2 cellular contexts compared by ENCODE assay signal in the genomic region with DNA sequence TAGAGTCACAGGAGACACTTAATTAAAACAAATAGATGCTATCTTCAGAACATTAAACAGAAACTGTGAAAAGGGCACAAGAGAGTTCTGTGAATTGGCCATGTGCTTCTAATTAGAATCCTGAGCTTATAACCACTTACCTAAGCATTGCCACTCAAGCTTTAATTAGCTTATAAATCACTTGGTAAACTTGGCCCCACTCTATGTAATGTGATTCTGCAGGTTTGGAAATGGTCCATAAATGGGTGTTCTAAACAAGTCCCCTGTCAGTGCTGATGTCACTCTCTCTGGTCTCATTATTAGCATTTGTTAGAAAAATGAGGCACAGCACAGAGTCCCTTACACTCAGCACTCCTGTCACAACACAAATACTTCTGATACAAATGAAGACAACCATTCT.
TF ChIP-seq lines count a peak whose summit lies in the region.

No MANE protein-coding gene starts in this region.

TF ChIP-seq in liver, 16 proteins besides CTCF, POLR2A, EP300 and RAD21:
- TF ChIP-seq NR2F2 (IDR thresholded peaks at IDR 0.05) = no peak
- TF ChIP-seq EGR1 (IDR thresholded peaks at IDR 0.05; ENCODE audit: low read depth in 2 of 2) = no peak
- TF ChIP-seq YY1 (IDR thresholded peaks at IDR 0.05) = no peak
- TF ChIP-seq SP1 (IDR thresholded peaks at IDR 0.05) = no peak
- no peak for TF ChIP-seq HNF4G (IDR thresholded peaks at IDR 0.05)
- TF ChIP-seq FOXA1 (IDR thresholded peaks at IDR 0.05) = no peak
- TF ChIP-seq JUND (IDR thresholded peaks at IDR 0.05) = no peak
- TF ChIP-seq REST (IDR thresholded peaks at IDR 0.05) = no peak
- no peak for TF ChIP-seq FOXA2 (IDR thresholded peaks at IDR 0.05)
- TF ChIP-seq HNF4A (conservative IDR thresholded peaks at IDR 0.05) = no peak
- no peak for TF ChIP-seq TAF1 (conservative IDR thresholded peaks at IDR 0.05)
- no peak for TF ChIP-seq MAX (IDR thresholded peaks at IDR 0.05)
- no peak for TF ChIP-seq GABPA (IDR thresholded peaks at IDR 0.05 in 1 of 2, conservative IDR thresholded peaks at IDR 0.05 in 1 of 2)
- no peak for TF ChIP-seq RXRA (IDR thresholded peaks at IDR 0.05)
- TF ChIP-seq, protein P1, sequence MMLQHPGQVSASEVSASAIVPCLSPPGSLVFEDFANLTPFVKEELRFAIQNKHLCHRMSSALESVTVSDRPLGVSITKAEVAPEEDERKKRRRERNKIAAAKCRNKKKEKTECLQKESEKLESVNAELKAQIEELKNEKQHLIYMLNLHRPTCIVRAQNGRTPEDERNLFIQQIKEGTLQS (IDR thresholded peaks at IDR 0.05) = no peak
- TF ChIP-seq, protein P2, sequence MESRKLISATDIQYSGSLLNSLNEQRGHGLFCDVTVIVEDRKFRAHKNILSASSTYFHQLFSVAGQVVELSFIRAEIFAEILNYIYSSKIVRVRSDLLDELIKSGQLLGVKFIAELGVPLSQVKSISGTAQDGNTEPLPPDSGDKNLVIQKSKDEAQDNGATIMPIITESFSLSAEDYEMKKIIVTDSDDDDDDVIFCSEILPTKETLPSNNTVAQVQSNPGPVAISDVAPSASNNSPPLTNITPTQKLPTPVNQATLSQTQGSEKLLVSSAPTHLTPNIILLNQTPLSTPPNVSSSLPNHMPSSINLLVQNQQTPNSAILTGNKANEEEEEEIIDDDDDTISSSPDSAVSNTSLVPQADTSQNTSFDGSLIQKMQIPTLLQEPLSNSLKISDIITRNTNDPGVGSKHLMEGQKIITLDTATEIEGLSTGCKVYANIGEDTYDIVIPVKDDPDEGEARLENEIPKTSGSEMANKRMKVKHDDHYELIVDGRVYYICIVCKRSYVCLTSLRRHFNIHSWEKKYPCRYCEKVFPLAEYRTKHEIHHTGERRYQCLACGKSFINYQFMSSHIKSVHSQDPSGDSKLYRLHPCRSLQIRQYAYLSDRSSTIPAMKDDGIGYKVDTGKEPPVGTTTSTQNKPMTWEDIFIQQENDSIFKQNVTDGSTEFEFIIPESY (IDR thresholded peaks at IDR 0.05) = no peak
TF ChIP-seq in liver: peak in this region for 0.

TF ChIP-seq in HepG2, 621 proteins besides CTCF, POLR2A, EP300 and RAD21:
- TF ChIP-seq, protein P3, sequence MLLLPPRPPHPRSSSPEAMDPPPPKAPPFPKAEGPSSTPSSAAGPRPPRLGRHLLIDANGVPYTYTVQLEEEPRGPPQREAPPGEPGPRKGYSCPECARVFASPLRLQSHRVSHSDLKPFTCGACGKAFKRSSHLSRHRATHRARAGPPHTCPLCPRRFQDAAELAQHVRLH (CRISPR knock-in tag; IDR thresholded peaks at IDR 0.05; ENCODE audit: borderline replicate concordance, low read depth) = no peak
- no peak for TF ChIP-seq HNRNPK (IDR thresholded peaks at IDR 0.05; ENCODE audit: low read depth, low read length, poor library complexity, severe bottlenecking)
- no peak for TF ChIP-seq HIVEP1 (CRISPR knock-in tag; IDR thresholded peaks at IDR 0.05)
- TF ChIP-seq CENPBD1 (CRISPR knock-in tag; IDR thresholded peaks at IDR 0.05; ENCODE audit: borderline replicate concordance, low read depth) = no peak
- no peak for TF ChIP-seq RAD51 (IDR thresholded peaks at IDR 0.05; ENCODE audit: borderline replicate concordance)
- no peak for TF ChIP-seq SSRP1 (CRISPR knock-in tag; IDR thresholded peaks at IDR 0.05)
- TF ChIP-seq ATF7 (IDR thresholded peaks at IDR 0.05) = no peak
- no peak for TF ChIP-seq ATF7 (CRISPR knock-in tag; IDR thresholded peaks at IDR 0.05)
- no peak for TF ChIP-seq ZNF747 (CRISPR knock-in tag; IDR thresholded peaks at IDR 0.05; ENCODE audit: borderline replicate concordance)
- no peak for TF ChIP-seq FOXO1 (CRISPR knock-in tag; IDR thresholded peaks at IDR 0.05)
- TF ChIP-seq, protein P4, sequence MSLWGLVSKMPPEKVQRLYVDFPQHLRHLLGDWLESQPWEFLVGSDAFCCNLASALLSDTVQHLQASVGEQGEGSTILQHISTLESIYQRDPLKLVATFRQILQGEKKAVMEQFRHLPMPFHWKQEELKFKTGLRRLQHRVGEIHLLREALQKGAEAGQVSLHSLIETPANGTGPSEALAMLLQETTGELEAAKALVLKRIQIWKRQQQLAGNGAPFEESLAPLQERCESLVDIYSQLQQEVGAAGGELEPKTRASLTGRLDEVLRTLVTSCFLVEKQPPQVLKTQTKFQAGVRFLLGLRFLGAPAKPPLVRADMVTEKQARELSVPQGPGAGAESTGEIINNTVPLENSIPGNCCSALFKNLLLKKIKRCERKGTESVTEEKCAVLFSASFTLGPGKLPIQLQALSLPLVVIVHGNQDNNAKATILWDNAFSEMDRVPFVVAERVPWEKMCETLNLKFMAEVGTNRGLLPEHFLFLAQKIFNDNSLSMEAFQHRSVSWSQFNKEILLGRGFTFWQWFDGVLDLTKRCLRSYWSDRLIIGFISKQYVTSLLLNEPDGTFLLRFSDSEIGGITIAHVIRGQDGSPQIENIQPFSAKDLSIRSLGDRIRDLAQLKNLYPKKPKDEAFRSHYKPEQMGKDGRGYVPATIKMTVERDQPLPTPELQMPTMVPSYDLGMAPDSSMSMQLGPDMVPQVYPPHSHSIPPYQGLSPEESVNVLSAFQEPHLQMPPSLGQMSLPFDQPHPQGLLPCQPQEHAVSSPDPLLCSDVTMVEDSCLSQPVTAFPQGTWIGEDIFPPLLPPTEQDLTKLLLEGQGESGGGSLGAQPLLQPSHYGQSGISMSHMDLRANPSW (CRISPR knock-in tag; IDR thresholded peaks at IDR 0.05; ENCODE audit: borderline replicate concordance) = no peak
- TF ChIP-seq ZFP37 (CRISPR knock-in tag; IDR thresholded peaks at IDR 0.05; ENCODE audit: borderline replicate concordance) = no peak
- TF ChIP-seq ZNF280D (CRISPR knock-in tag; IDR thresholded peaks at IDR 0.05) = no peak
- no peak for TF ChIP-seq SNAI1 (CRISPR knock-in tag; IDR thresholded peaks at IDR 0.05; ENCODE audit: borderline replicate concordance)
- TF ChIP-seq HNF1B (CRISPR knock-in tag; IDR thresholded peaks at IDR 0.05) = no peak
- TF ChIP-seq, protein P5, sequence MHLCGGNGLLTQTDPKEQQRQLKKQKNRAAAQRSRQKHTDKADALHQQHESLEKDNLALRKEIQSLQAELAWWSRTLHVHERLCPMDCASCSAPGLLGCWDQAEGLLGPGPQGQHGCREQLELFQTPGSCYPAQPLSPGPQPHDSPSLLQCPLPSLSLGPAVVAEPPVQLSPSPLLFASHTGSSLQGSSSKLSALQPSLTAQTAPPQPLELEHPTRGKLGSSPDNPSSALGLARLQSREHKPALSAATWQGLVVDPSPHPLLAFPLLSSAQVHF (CRISPR knock-in tag; IDR thresholded peaks at IDR 0.05) = no peak
- TF ChIP-seq SIN3B (IDR thresholded peaks at IDR 0.05; ENCODE audit: low read length) = no peak
